In the genomic region with DNA sequence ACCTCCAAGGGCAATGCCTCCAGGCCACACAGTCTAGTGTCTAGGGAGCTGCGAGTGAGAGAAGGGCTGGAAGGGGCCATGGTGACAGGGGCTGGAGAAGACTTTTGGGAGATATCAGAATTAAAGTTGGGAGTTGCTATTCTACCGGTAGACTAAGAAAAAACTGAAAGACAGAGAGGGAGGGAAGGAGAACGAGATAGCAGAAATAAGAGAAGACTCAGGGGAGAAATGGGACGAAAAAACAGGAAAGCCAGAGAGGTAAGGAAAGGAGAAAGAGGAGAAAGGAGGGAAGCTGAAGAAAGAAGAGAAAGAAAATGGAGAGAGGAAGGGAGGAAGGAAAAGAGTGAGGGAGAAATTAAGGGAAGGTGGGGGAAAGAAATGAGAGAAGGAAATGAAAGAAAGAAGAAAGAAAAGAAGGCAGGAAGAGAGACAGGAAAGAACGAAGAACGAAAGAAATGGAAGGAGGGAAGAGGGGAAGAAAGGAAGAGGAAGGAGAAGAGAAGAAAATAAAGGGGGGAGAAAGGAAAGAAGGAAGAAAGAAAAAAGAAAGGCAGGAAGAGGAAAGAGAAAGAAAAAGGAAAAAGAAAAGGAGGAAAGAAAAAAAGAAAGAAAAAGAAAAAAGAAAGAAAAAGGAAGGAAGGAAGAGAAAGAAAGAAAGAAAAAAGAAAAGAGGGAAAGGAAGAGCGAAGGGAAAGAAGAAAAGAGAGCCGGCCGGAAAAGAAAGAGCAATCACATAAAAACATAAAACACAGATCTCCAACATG, we compare ENCODE assay signal across 7 cellular contexts. TPM values are rescaled to one million over a fixed set of nuclear protein-coding genes. Genes with fewer than 3 reads are reported as not detected.
DNase-seq lines count a peak whose midpoint lies in the region; ATAC-seq and TF ChIP-seq lines count a peak whose summit lies in the region.

No MANE protein-coding gene starts in this region.

- peak overlapping the region; percentile 21; the same call in 1 of the 2 replicates for H3K4me3 ChIP-seq in H7 (ENCODE audit: insufficient read depth, low read depth, low read length)
- H3K4me3 ChIP-seq in iPS-11a (ENCODE audit: low read depth, low read length): peak overlapping the region; percentile 6

- H3K27me3 ChIP-seq in H7 (ENCODE audit: control insufficient read depth, insufficient read depth, low read length): peaks cover 91% of the 10 kb centered on the region

- H3K27me3 Mint-ChIP-seq in activated B cell treated with CpG ODN at 0.5 μM for 24 hours: no peaks in the 10 kb centered on the region

- peaks cover 81% of the 10 kb centered on the region for H3K36me3 Mint-ChIP-seq in activated B cell treated with CpG ODN at 0.5 μM for 24 hours (ENCODE audit: low read depth)
- H3K36me3 Mint-ChIP-seq in stimulated activated effector memory CD8-positive, alpha-beta T cell treated with anti-CD3 and anti-CD28 coated beads, Interleukin-12 subunit alpha, Interleukin-12 subunit beta, amount 100 ng/mL, for 72 hours: no peaks in the 10 kb centered on the region

- intact Hi-C loops in activated B cell treated with CpG ODN at 0.5 μM for 24 hours (cut with micrococcal nuclease): loop anchor here (1.0 kb wide), 1 partner anchor 8 kb away; no protein-coding TSS in a partner anchor

- H3K4me3 Mint-ChIP-seq in activated B cell treated with CpG ODN at 0.5 μM for 24 hours: peak overlapping the region; percentile 99
- H3K4me3 Mint-ChIP-seq in stimulated activated effector memory CD8-positive, alpha-beta T cell treated with anti-CD3 and anti-CD28 coated beads, Interleukin-12 subunit alpha, Interleukin-12 subunit beta, amount 100 ng/mL, for 72 hours: peak overlapping the region; percentile 81

- peaks cover 64% of the 10 kb centered on the region for H3K4me1 Mint-ChIP-seq in activated B cell treated with CpG ODN at 0.5 μM for 24 hours
- peaks cover 31% of the 10 kb centered on the region for H3K4me1 Mint-ChIP-seq in stimulated activated effector memory CD8-positive, alpha-beta T cell treated with anti-CD3 and anti-CD28 coated beads, Interleukin-12 subunit alpha, Interleukin-12 subunit beta, amount 100 ng/mL, for 72 hours

- H3K27ac Mint-ChIP-seq in activated B cell treated with CpG ODN at 0.5 μM for 24 hours: peak overlapping the region; percentile 95
- peak overlapping the region; percentile 30 for H3K27ac Mint-ChIP-seq in stimulated activated effector memory CD8-positive, alpha-beta T cell treated with anti-CD3 and anti-CD28 coated beads, Interleukin-12 subunit alpha, Interleukin-12 subunit beta, amount 100 ng/mL, for 72 hours

- CTCF ChIA-PET in activated B cell treated with CpG ODN at 0.5 μM for 24 hours (lab: Charles Lee): no interaction called here

- H3K36me3 ChIP-seq in H7 (replicated peaks; ENCODE audit: control insufficient read depth, insufficient read depth, low read length): no peaks in the 10 kb centered on the region

- POLR2A ChIA-PET in activated B cell treated with CpG ODN at 0.5 μM for 24 hours (lab: Charles Lee): interaction anchor here (0.7 to 13.9 kb wide), 27 partner anchors 8 to 403 kb away, joined by 3 to 483 read pairs (median 4); no protein-coding TSS in a partner anchor

- no peaks in the 10 kb centered on the region for H3K9me3 Mint-ChIP-seq in activated B cell treated with CpG ODN at 0.5 μM for 24 hours
- no peaks in the 10 kb centered on the region for H3K9me3 Mint-ChIP-seq in stimulated activated effector memory CD8-positive, alpha-beta T cell treated with anti-CD3 and anti-CD28 coated beads, Interleukin-12 subunit alpha, Interleukin-12 subunit beta, amount 100 ng/mL, for 72 hours

- DNase-seq in H7 (no peak), activated B cell treated with CpG ODN at 0.5 μM for 24 hours (no peak), foreskin melanocyte (no peak), NCI-H1092 treated with DMSO at 0.1 percent for 48 hours (lab: John Stamatoyannopoulos, UW) (no peak)
- DNase-seq in stimulated activated effector memory CD8-positive, alpha-beta T cell treated with anti-CD3 and anti-CD28 coated beads, Interleukin-12 subunit alpha, Interleukin-12 subunit beta, amount 100 ng/mL, for 72 hours (ENCODE audit: low spot score in 2 of 2): no peak
- no peak for DNase-seq in stimulated activated CD4-positive, alpha-beta T cell treated with anti-CD3 and anti-CD28 coated beads, Interleukin-4, amount 100 ng/mL, for 1 hour

- no peak for TF ChIP-seq CTCF in activated B cell treated with CpG ODN at 0.5 μM for 24 hours (IDR thresholded peaks at IDR 0.05)

- no peak for ATAC-seq in activated B cell treated with CpG ODN at 0.5 μM for 24 hours (ENCODE audit: low read depth)
- ATAC-seq in stimulated activated effector memory CD8-positive, alpha-beta T cell treated with anti-CD3 and anti-CD28 coated beads, Interleukin-12 subunit alpha, Interleukin-12 subunit beta, amount 100 ng/mL, for 72 hours: no peak

RNA-seq across cellular contexts. Expression of a gene that starts 1.2 kb away (rescaled TPM):
- 0.35 TPM in 1 of 2 replicates, not detected in the other for total RNA-seq in H7 (2014; rRNA removed; shearing (Covaris generic))
- total RNA-seq in activated B cell treated with CpG ODN at 0.5 μM for 24 hours: 195 and 247 TPM in 2 replicates

Comparison
In these comparisons a context has a peak if more than half of its experiments do, and no peak if none do; other contexts are left out.
1. RNA of a gene that starts 1.2 kb away (total RNA-seq): 195 to 247 TPM in activated B cell treated with CpG ODN at 0.5 μM for 24 hours; 0.35 TPM in H7; every median in the first group is over 100 times any median in the second.